Comparison of ENCODE assay signal across 13 cellular contexts in the genomic region with DNA sequence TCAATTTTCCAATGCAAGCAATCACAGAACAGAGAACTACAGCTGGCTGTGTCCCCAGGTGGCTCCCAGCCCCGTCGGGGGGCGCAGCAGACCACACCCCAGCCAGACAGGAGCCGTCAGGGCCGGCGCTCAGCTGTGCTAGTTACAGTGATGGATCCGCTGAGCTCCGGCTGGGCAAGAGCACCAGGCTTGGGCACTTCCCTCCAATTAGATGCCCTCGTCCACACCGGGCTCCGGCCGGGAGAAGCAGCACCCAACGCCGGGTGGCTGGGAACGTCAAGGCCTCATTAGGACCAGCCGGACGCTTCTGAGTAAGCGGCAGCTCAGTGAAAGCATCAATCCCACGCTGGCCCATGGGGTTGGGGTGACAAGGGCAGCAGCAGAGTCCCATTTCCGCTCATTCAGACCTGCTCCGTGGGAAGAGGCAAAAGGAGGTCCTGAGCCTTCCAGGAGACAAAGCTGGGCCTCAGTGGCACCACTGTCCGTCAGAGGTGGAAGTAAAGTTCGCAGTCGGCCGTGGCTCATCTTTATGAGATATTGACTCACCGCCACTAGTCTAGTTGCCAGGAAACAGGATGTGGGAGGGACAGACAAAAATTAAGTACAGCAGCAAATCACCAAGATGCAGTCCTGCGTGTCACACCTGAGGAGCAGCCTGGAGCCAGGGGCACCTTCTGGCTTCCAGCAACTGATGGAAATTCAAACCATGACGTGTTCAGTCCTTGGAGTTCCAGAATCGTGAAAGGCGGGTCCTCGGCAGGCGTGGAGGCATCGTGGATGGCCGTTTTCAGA.
DNase-seq lines count a peak whose midpoint lies in the region; ATAC-seq and TF ChIP-seq lines count a peak whose summit lies in the region.
"Had no signal": no experiment of that assay in that cellular context is flagged by ENCODE, and none has a peak within 500 bp of the region (broad histone marks: within the 10 kb centered on the region; RNA-seq: fewer than 3 reads in every experiment).

No MANE protein-coding gene starts in this region.

- ATAC-seq in HG02884 (IDR thresholded peaks at IDR 0.05; ENCODE audit: unreplicated experiment), result no peak
- ATAC-seq: naive thymus-derived CD4-positive, alpha-beta T cell had no signal

- H3K4me1 ChIP-seq in BE2C, result no peaks in the 10 kb centered on the region

- H3K4me3 ChIP-seq in fibroblast of villous mesenchyme (ENCODE audit: low read depth, low read length) (no peak overlapping the region), BE2C (ENCODE audit: low read depth, low read length) (no peak overlapping the region)
- H3K4me3 ChIP-seq: MG63 had no signal

- H3K27me3 ChIP-seq in BE2C, result peaks cover 37% of the 10 kb centered on the region

- TF ChIP-seq CTCF in fibroblast of villous mesenchyme (IDR thresholded peaks at IDR 0.05; ENCODE audit: insufficient read depth, low read depth, low read length) (no peak), BE2C (IDR thresholded peaks at IDR 0.05; ENCODE audit: low read depth, low read length) (no peak)

- H3K36me3 ChIP-seq in BE2C, result no peaks in the 10 kb centered on the region
- H3K36me3 ChIP-seq: MG63 had no signal

- no peaks in the 10 kb centered on the region for H3K9me3 ChIP-seq in BE2C
- H3K9me3 ChIP-seq: MG63 had no signal

- DNase-seq in DMS53 (lab: John Stamatoyannopoulos, UW) (peak; percentile 28), DMS53 treated with DMSO at 0.1 percent for 48 hours (lab: John Stamatoyannopoulos, UW; ENCODE audit: unreplicated experiment) (no peak), ELR (ENCODE audit: low read depth) (peak; percentile 50), NCI-H526 treated with DMSO at 0.1 percent for 48 hours (lab: John Stamatoyannopoulos, UW) (peak; percentile 31), fibroblast of villous mesenchyme (ENCODE audit: low read depth) (peak; percentile 9), BE2C (no peak), SW 1271 (lab: John Stamatoyannopoulos, UW) (no peak)
- DNase-seq: activated CD4-positive, alpha-beta T cell treated with anti-CD3 and anti-CD28 coated beads for 1 hour; CD4-positive, alpha-beta memory T cell; effector CD8-positive, alpha-beta T cell; MG63; naive thymus-derived CD4-positive, alpha-beta T cell had no signal

Comparison
In these comparisons a context has a peak if more than half of its experiments do, and no peak if none do; other contexts are left out.
1. DNase-seq: peak in DMS53 (single experiment), ELR (single experiment), NCI-H526 treated with DMSO at 0.1 percent for 48 hours (single experiment) and fibroblast of villous mesenchyme (single experiment); none in DMS53 treated with DMSO at 0.1 percent for 48 hours (single experiment), BE2C (single experiment) and SW 1271 (0 of 2).